ENCODE assay signal across 8 cellular contexts in genomic region chr11:77473801-77474508, GRCh38. TPM values are rescaled to one million over a fixed set of nuclear protein-coding genes. Genes with fewer than 3 reads are reported as not detected.
A peak's percentile ranks its signal among the peaks of the same experiment; 100 is the strongest.
DNase-seq lines count a peak whose midpoint lies in the region; ATAC-seq and TF ChIP-seq lines count a peak whose summit lies in the region.

PAK1 (minus strand) TSS chr11:77474094; CDS start chr11:77392520, 81,574 bp downstream.

- peak within 1 kb of the TSS; percentile 85 to 89 (median 88) for H3K4me3 Mint-ChIP-seq in T-cell
- H3K4me3 Mint-ChIP-seq in progenitor cell of endocrine pancreas (ENCODE audit: low read depth) = peak within 1 kb of the TSS; percentile 89

- peak in 1 of 4 donors; percentile 18 for TF ChIP-seq EP300 in upper lobe of left lung (IDR thresholded peaks at IDR 0.05)

- no peaks in the 10 kb centered on the region for H3K9me3 ChIP-seq in left ventricle myocardium inferior (replicated peaks)
- H3K9me3 ChIP-seq in upper lobe of left lung = no peaks in the 10 kb centered on the region

- ATAC-seq in HG02610 (IDR thresholded peaks at IDR 0.05; ENCODE audit: unreplicated experiment) = peak; percentile 64
- peak; percentile 74 to 80 (median 76) for ATAC-seq in T-cell (replicated peaks in 1 of 4)
- ATAC-seq in upper lobe of left lung (ENCODE audit: low FRiP score in 2 of 2) = peak; percentile 88 to 91

- H3K27me3 Mint-ChIP-seq in T-cell (no peaks in the 10 kb centered on the region), progenitor cell of endocrine pancreas (no peaks in the 10 kb centered on the region)

- H3K4me1 Mint-ChIP-seq in T-cell = peaks cover 16 to 31% (median 21%) of the 10 kb centered on the region in 3 donors
- H3K4me1 Mint-ChIP-seq in progenitor cell of endocrine pancreas (ENCODE audit: low read depth) = peaks cover 38% of the 10 kb centered on the region

- WGBS in upper lobe of left lung, 2 donors = 1 to 2% methylated on average over 11 to 40 of the region's 65 CpGs

- TF ChIP-seq POLR2A in upper lobe of left lung (IDR thresholded peaks at IDR 0.05) = peak in 1 of 4 donors; percentile 41

- no peaks in the 10 kb centered on the region for H3K9me3 Mint-ChIP-seq in T-cell
- H3K9me3 Mint-ChIP-seq in progenitor cell of endocrine pancreas (ENCODE audit: low read depth) = no peaks in the 10 kb centered on the region

- peak; percentile 75 for DNase-seq in GM12864 (ENCODE audit: low read depth)
- DNase-seq in NCI-H1105 treated with DMSO at 0.1 percent for 48 hours (lab: John Stamatoyannopoulos, UW) = peak; percentile 90
- peak; percentile 41 to 96 (median 91) for DNase-seq in T-cell
- DNase-seq in amniotic epithelial cell (ENCODE audit: low read depth) = peak; percentile 85
- peak; percentile 76 for DNase-seq in left ventricle myocardium inferior
- DNase-seq in progenitor cell of endocrine pancreas (ENCODE audit: low spot score, unreplicated experiment) = peak; percentile 92
- DNase-seq in upper lobe of left lung = peak; percentile 94 to 95

- H3K27me3 ChIP-seq in left ventricle myocardium inferior (ENCODE audit: low read depth) (peaks cover 31% of the 10 kb centered on the region), upper lobe of left lung (peaks cover 0 to 5% (median 2%) of the 10 kb centered on the region in 4 donors)

- H3K36me3 ChIP-seq in left ventricle myocardium inferior (no peaks in the 10 kb centered on the region), upper lobe of left lung (no peaks in the 10 kb centered on the region)

- CTCF ChIA-PET in T-cell (lab: Charles Lee) = interaction anchor here (0.6 to 1.1 kb wide), 2 partner anchors 58 to 135 kb away, joined by 3 to 4 read pairs; no protein-coding TSS in a partner anchor

- H3K36me3 Mint-ChIP-seq in T-cell (no peaks in the 10 kb centered on the region), progenitor cell of endocrine pancreas (ENCODE audit: insufficient read depth) (no peaks in the 10 kb centered on the region)

- peak; percentile 44 for TF ChIP-seq CTCF in GM12864 (IDR thresholded peaks at IDR 0.05; ENCODE audit: low read depth, low read length, missing control alignments)
- peak; percentile 24 for TF ChIP-seq CTCF in left ventricle myocardium inferior (IDR thresholded peaks at IDR 0.05; ENCODE audit: borderline replicate concordance)
- TF ChIP-seq CTCF in progenitor cell of endocrine pancreas (IDR thresholded peaks at IDR 0.05; ENCODE audit: unreplicated experiment) = peak; percentile 41
- TF ChIP-seq CTCF in upper lobe of left lung (IDR thresholded peaks at IDR 0.05) = peak in 1 of 6 experiments; percentile 31

- intact Hi-C loops in left ventricle myocardium inferior (cut with micrococcal nuclease) = no loop called here

- peaks cover 21% of the 10 kb centered on the region for H3K4me1 ChIP-seq in left ventricle myocardium inferior
- peaks cover 6 to 23% (median 16%) of the 10 kb centered on the region in 4 donors for H3K4me1 ChIP-seq in upper lobe of left lung

- POLR2A ChIA-PET in T-cell (lab: Charles Lee) = interaction anchor here (0.5 to 0.7 kb wide), 5 partner anchors 12 to 1093 kb away, joined by 3 to 9 read pairs (median 5); no protein-coding TSS in a partner anchor

- H3K27ac Mint-ChIP-seq in T-cell = peak within 1 kb of the TSS; percentile 17 to 89
- peak within 1 kb of the TSS; percentile 98 for H3K27ac Mint-ChIP-seq in progenitor cell of endocrine pancreas

- H3K27ac ChIP-seq in left ventricle myocardium inferior (replicated peaks) (no peak within 1 kb of the TSS), upper lobe of left lung (peak within 1 kb of the TSS; percentile 76 to 93 (median 82))

- peak within 1 kb of the TSS; percentile 85 for H3K4me3 ChIP-seq in GM12864 (ENCODE audit: low read depth, low read length)
- peak within 1 kb of the TSS; percentile 69 for H3K4me3 ChIP-seq in left ventricle myocardium inferior
- peak within 1 kb of the TSS; percentile 67 to 74 (median 70) for H3K4me3 ChIP-seq in upper lobe of left lung

RNA-seq across cellular contexts. Expression of gene PAK1, which starts in this region (rescaled TPM):
- total RNA-seq in T-cell (10 to 100 TPM; 15.9 to 28.0 (median 18.7) TPM), left ventricle myocardium inferior (7.7 TPM), progenitor cell of endocrine pancreas (127 and 141 TPM in 2 replicates), upper lobe of left lung (10 to 100 TPM; 14.9 to 49.2 (median 30.1) TPM)
